In genomic region chr3:14261229-14261628, GRCh38 we compare ENCODE assay signal across 9 cellular contexts.
A peak's percentile ranks its signal among the peaks of the same experiment; 100 is the strongest.
DNase-seq lines count a peak whose midpoint lies in the region; ATAC-seq, FAIRE-seq and TF ChIP-seq lines count a peak whose summit lies in the region.
"Had no signal": no experiment of that assay in that cellular context is flagged by ENCODE, and none has a peak within 500 bp of the region (broad histone marks: within the 10 kb centered on the region; RNA-seq: fewer than 3 reads in every experiment).

No MANE protein-coding gene starts in this region.

- no peaks in the 10 kb centered on the region for H3K4me1 Mint-ChIP-seq in activated T-cell treated with anti-CD3 and anti-CD28 coated beads, Interleukin-2, amount 50 U/mL, for 4 hours (ENCODE audit: low read depth)
- peaks cover 41% of the 10 kb centered on the region for H3K4me1 Mint-ChIP-seq in nephron progenitor cell
- H3K4me1 Mint-ChIP-seq: activated naive CD4-positive, alpha-beta T cell treated with anti-CD3 and anti-CD28 coated beads, Interleukin-2, amount 50 U/mL, for 24 hours had no signal

- DNase-seq in D721Med (ENCODE audit: insufficient read length, low spot score): peak; percentile 84
- peak; percentile 74 for DNase-seq in HK-2 (ENCODE audit: unreplicated experiment)
- peak; percentile 30 for DNase-seq in RCC 7860 (ENCODE audit: low spot score)
- peak; percentile 77 for DNase-seq in activated T-cell treated with anti-CD3 and anti-CD28 coated beads, Interleukin-2, amount 50 U/mL, for 4 hours
- peak; percentile 63 for DNase-seq in fibroblast of gingiva (ENCODE audit: low read depth)
- peak; percentile 93 for DNase-seq in nephron progenitor cell
- DNase-seq in stimulated activated naive CD4-positive, alpha-beta T cell treated with Interleukin-2 at 50 U/mL for 16 hours (lab: John Stamatoyannopoulos, UW): peak; percentile 67
- DNase-seq in OCI-M2 (lab: John Stamatoyannopoulos, UW; ENCODE audit: unreplicated experiment): no peak

- H3K4me3 Mint-ChIP-seq in activated T-cell treated with anti-CD3 and anti-CD28 coated beads, Interleukin-2, amount 50 U/mL, for 4 hours: no peak overlapping the region
- no peak overlapping the region for H3K4me3 Mint-ChIP-seq in nephron progenitor cell
- H3K4me3 Mint-ChIP-seq: activated naive CD4-positive, alpha-beta T cell treated with anti-CD3 and anti-CD28 coated beads, Interleukin-2, amount 50 U/mL, for 24 hours had no signal

- peak; percentile 54 to 70 for ATAC-seq in activated T-cell treated with anti-CD3 and anti-CD28 coated beads, Interleukin-2, amount 50 U/mL, for 4 hours

- H3K36me3 Mint-ChIP-seq in activated T-cell treated with anti-CD3 and anti-CD28 coated beads, Interleukin-2, amount 50 U/mL, for 4 hours (ENCODE audit: insufficient read depth): no peaks in the 10 kb centered on the region
- peaks cover 5% of the 10 kb centered on the region for H3K36me3 Mint-ChIP-seq in nephron progenitor cell (ENCODE audit: low read depth)
- H3K36me3 Mint-ChIP-seq: activated naive CD4-positive, alpha-beta T cell treated with anti-CD3 and anti-CD28 coated beads, Interleukin-2, amount 50 U/mL, for 24 hours had no signal

- FAIRE-seq in D721Med (lab: Jason Lieb, UNC) (no peak), RCC 7860 (lab: Jason Lieb, UNC) (peak; percentile 8)

- H3K9me3 Mint-ChIP-seq in activated T-cell treated with anti-CD3 and anti-CD28 coated beads, Interleukin-2, amount 50 U/mL, for 4 hours: no peaks in the 10 kb centered on the region
- peaks cover 25% of the 10 kb centered on the region for H3K9me3 Mint-ChIP-seq in nephron progenitor cell
- H3K9me3 Mint-ChIP-seq: activated naive CD4-positive, alpha-beta T cell treated with anti-CD3 and anti-CD28 coated beads, Interleukin-2, amount 50 U/mL, for 24 hours had no signal

- H3K27me3 Mint-ChIP-seq in activated T-cell treated with anti-CD3 and anti-CD28 coated beads, Interleukin-2, amount 50 U/mL, for 4 hours (ENCODE audit: low read depth): peaks cover 2% of the 10 kb centered on the region
- peaks cover 21% of the 10 kb centered on the region for H3K27me3 Mint-ChIP-seq in nephron progenitor cell (ENCODE audit: low read depth, poor library complexity)
- H3K27me3 Mint-ChIP-seq: activated naive CD4-positive, alpha-beta T cell treated with anti-CD3 and anti-CD28 coated beads, Interleukin-2, amount 50 U/mL, for 24 hours had no signal

- TF ChIP-seq CTCF in D721Med (IDR thresholded peaks at IDR 0.05; ENCODE audit: insufficient read depth, missing control alignments) (peak; percentile 98), nephron progenitor cell (IDR thresholded peaks at IDR 0.05) (peak; percentile 99)

- no peak overlapping the region for H3K27ac Mint-ChIP-seq in nephron progenitor cell
- H3K27ac Mint-ChIP-seq: activated naive CD4-positive, alpha-beta T cell treated with anti-CD3 and anti-CD28 coated beads, Interleukin-2, amount 50 U/mL, for 24 hours had no signal
